8 cellular contexts compared by ENCODE assay signal in genomic region chr6:157841211-157841840, GRCh38. TPM values are rescaled to one million over a fixed set of nuclear protein-coding genes. Genes with fewer than 3 reads are reported as not detected.
DNase-seq lines count a peak whose midpoint lies in the region; ATAC-seq and TF ChIP-seq lines count a peak whose summit lies in the region.

No MANE protein-coding gene starts in this region.

- TF ChIP-seq EP300 in stomach (IDR thresholded peaks at IDR 0.05), result no peak

- H3K36me3 ChIP-seq in adipocyte (ENCODE audit: control insufficient read depth, insufficient read depth, low read length, severe bottlenecking) (no peaks in the 10 kb centered on the region), stomach (no peaks in the 10 kb centered on the region), vagina (no peaks in the 10 kb centered on the region)

- peak overlapping the region in 4 of 5 donors; percentile 12 to 56 (median 30) for H3K27ac ChIP-seq in stomach
- H3K27ac ChIP-seq in vagina, result no peak overlapping the region

- DNase-seq in A172 (ENCODE audit: low spot score) (peak; percentile 27), adipocyte (ENCODE audit: low read depth) (no peak), stomach (peak; percentile 53), SHP77 (lab: John Stamatoyannopoulos, UW) (no peak), vagina (ENCODE audit: extremely low spot score in 2 of 2) (no peak), AG08396 (ENCODE audit: low spot score) (no peak)

- TF ChIP-seq POLR2A in stomach (IDR thresholded peaks at IDR 0.05) (no peak), vagina (IDR thresholded peaks at IDR 0.05) (no peak)

- H3K27me3 ChIP-seq in adipocyte (replicated peaks; ENCODE audit: control insufficient read depth, insufficient read depth, low read length) (no peaks in the 10 kb centered on the region), stomach (no peaks in the 10 kb centered on the region), vagina (no peaks in the 10 kb centered on the region)

- intact Hi-C loops in stomach (cut with DNase I; ENCODE audit: low total_unique reads) (no loop called here), vagina (cut with DNase I) (no loop called here)

- H3K4me3 ChIP-seq in adipocyte (ENCODE audit: low read length) (peak overlapping the region; percentile 53), stomach (no peak overlapping the region), vagina (no peak overlapping the region)

- WGBS in stomach, 5 donors, result 26 to 50% (median 36%) methylated on average over 2 of the region's 2 CpGs

- peak overlapping the region; percentile 24 for H3K9ac ChIP-seq in adipocyte (ENCODE audit: low read length)

- ATAC-seq in GM19328 (IDR thresholded peaks at IDR 0.05; ENCODE audit: unreplicated experiment), result peak; percentile 85
- peak; percentile 88 for ATAC-seq in HG03139 (IDR thresholded peaks at IDR 0.05; ENCODE audit: unreplicated experiment)

- no peak for TF ChIP-seq CTCF in stomach (IDR thresholded peaks at IDR 0.05)
- TF ChIP-seq CTCF in vagina (IDR thresholded peaks at IDR 0.05), result no peak

- peaks cover 47% of the 10 kb centered on the region for H3K4me1 ChIP-seq in adipocyte (ENCODE audit: control insufficient read depth, insufficient read depth, low read length)
- H3K4me1 ChIP-seq in stomach, result peaks cover 38 to 96% (median 67%) of the 10 kb centered on the region in 4 donors
- peaks cover 84% of the 10 kb centered on the region for H3K4me1 ChIP-seq in vagina

- H3K9me3 ChIP-seq in adipocyte (ENCODE audit: control insufficient read depth, low read length), result no peaks in the 10 kb centered on the region
- H3K9me3 ChIP-seq in stomach, result no peaks in the 10 kb centered on the region
- H3K9me3 ChIP-seq in vagina, result no peaks in the 10 kb centered on the region

RNA-seq across cellular contexts. Expression of gene SNX9, which starts 18.3 kb away (rescaled TPM):
- 22.5 and 24.5 TPM in 2 replicates for total RNA-seq in A172 (2014; rRNA removed; shearing (Covaris generic))
- total RNA-seq in stomach, result 10 to 100 TPM; 22.9 to 55.3 (median 37.9) TPM
- polyA plus RNA-seq in stomach, result 10 to 100 TPM; 21.4 to 58.7 (median 39.4) TPM
- 61.4 TPM for total RNA-seq in vagina

Comparison
In these comparisons a context has a peak if more than half of its experiments do, and no peak if none do; other contexts are left out.
1. DNase-seq: peak in A172 (single experiment) and stomach (single experiment); none in adipocyte (single experiment), SHP77 (0 of 2), vagina (0 of 2) and AG08396 (single experiment).